Comparison of ENCODE assay signal across 8 cellular contexts in genomic region chr21:31557956-31558838, GRCh38.
DNase-seq lines count a peak whose midpoint lies in the region; ATAC-seq and TF ChIP-seq lines count a peak whose summit lies in the region.

No MANE protein-coding gene starts in this region.

- H3K36me3 ChIP-seq in upper lobe of right lung = no peaks in the 10 kb centered on the region

- peak overlapping the region; percentile 63 for H3K4me3 ChIP-seq in epithelial cell of esophagus (ENCODE audit: low read length)
- H3K4me3 ChIP-seq in upper lobe of right lung = peak overlapping the region; percentile 62

- H3K4me3 Mint-ChIP-seq in activated CD8-positive, alpha-beta T cell treated with anti-CD3 and anti-CD28 coated beads, Interleukin-2, amount 10 ng/mL, durations not matched to agents 7 days and 5 days = peak overlapping the region; percentile 84
- H3K4me3 Mint-ChIP-seq in nephron = peak overlapping the region; percentile 81 to 87 (median 84)

- H3K4me1 Mint-ChIP-seq in activated CD8-positive, alpha-beta T cell treated with anti-CD3 and anti-CD28 coated beads, Interleukin-2, amount 10 ng/mL, durations not matched to agents 7 days and 5 days (ENCODE audit: low read depth) = peaks cover 53% of the 10 kb centered on the region
- peaks cover 32% of the 10 kb centered on the region for H3K4me1 Mint-ChIP-seq in nephron

- CTCF ChIA-PET in activated CD8-positive, alpha-beta T cell treated with anti-CD3 and anti-CD28 coated beads, Interleukin-2, amount 10 ng/mL, durations not matched to agents 7 days and 5 days (lab: Charles Lee) = interaction anchor here (0.8 to 4.0 kb wide), 26 partner anchors 10 to 459 kb away, joined by 3 to 35 read pairs (median 4); no protein-coding TSS in a partner anchor

- peaks cover 14% of the 10 kb centered on the region for H3K4me1 ChIP-seq in upper lobe of right lung

- peaks cover 27% of the 10 kb centered on the region for H3K36me3 Mint-ChIP-seq in activated CD8-positive, alpha-beta T cell treated with anti-CD3 and anti-CD28 coated beads, Interleukin-2, amount 10 ng/mL, durations not matched to agents 7 days and 5 days (ENCODE audit: low read depth)
- H3K36me3 Mint-ChIP-seq in nephron (ENCODE audit: low read depth) = peaks cover 2% of the 10 kb centered on the region

- H3K27ac Mint-ChIP-seq in activated CD8-positive, alpha-beta T cell treated with anti-CD3 and anti-CD28 coated beads, Interleukin-2, amount 10 ng/mL, durations not matched to agents 7 days and 5 days = peak overlapping the region; percentile 68
- no peak overlapping the region for H3K27ac Mint-ChIP-seq in nephron

- POLR2A ChIA-PET in activated CD8-positive, alpha-beta T cell treated with anti-CD3 and anti-CD28 coated beads, Interleukin-2, amount 10 ng/mL, durations not matched to agents 7 days and 5 days (lab: Charles Lee) = interaction anchor here (0.6 to 2.2 kb wide), 16 partner anchors 10 to 425 kb away, joined by 3 to 8 read pairs (median 4); no protein-coding TSS in a partner anchor

- no peaks in the 10 kb centered on the region for H3K9me3 Mint-ChIP-seq in activated CD8-positive, alpha-beta T cell treated with anti-CD3 and anti-CD28 coated beads, Interleukin-2, amount 10 ng/mL, durations not matched to agents 7 days and 5 days (ENCODE audit: insufficient read depth)
- no peaks in the 10 kb centered on the region for H3K9me3 Mint-ChIP-seq in nephron

- peaks cover 43% of the 10 kb centered on the region for H3K27me3 ChIP-seq in upper lobe of right lung

- DNase-seq in DMS53 (lab: John Stamatoyannopoulos, UW) (peak; percentile 71), DMS53 treated with DMSO at 0.1 percent for 48 hours (lab: John Stamatoyannopoulos, UW; ENCODE audit: unreplicated experiment) (no peak), NCI-H1694 treated with DMSO at 0.1 percent for 48 hours (lab: John Stamatoyannopoulos, UW) (peak; percentile 77), epithelial cell of esophagus (ENCODE audit: low read depth) (peak; percentile 29), upper lobe of right lung (peak; percentile 58)
- DNase-seq in activated CD8-positive, alpha-beta T cell treated with anti-CD3 and anti-CD28 coated beads, Interleukin-2, amount 10 ng/mL, durations not matched to agents 7 days and 5 days = peak; percentile 69

- TF ChIP-seq CTCF in epithelial cell of esophagus (IDR thresholded peaks at IDR 0.05; ENCODE audit: insufficient read depth, low read depth, low read length, missing control alignments) (no peak), nephron (IDR thresholded peaks at IDR 0.05; ENCODE audit: unreplicated experiment in 3 of 3) (no peak), upper lobe of right lung (IDR thresholded peaks at IDR 0.05) (no peak)

- no peaks in the 10 kb centered on the region for H3K9me3 ChIP-seq in upper lobe of right lung

- no peak for ATAC-seq in activated CD8-positive, alpha-beta T cell treated with anti-CD3 and anti-CD28 coated beads, Interleukin-2, amount 10 ng/mL, durations not matched to agents 7 days and 5 days
- no peak for ATAC-seq in upper lobe of right lung
- ATAC-seq in esophagus mucosa = no peak

- no peak overlapping the region for H3K27ac ChIP-seq in upper lobe of right lung

- peaks cover 20% of the 10 kb centered on the region for H3K27me3 Mint-ChIP-seq in activated CD8-positive, alpha-beta T cell treated with anti-CD3 and anti-CD28 coated beads, Interleukin-2, amount 10 ng/mL, durations not matched to agents 7 days and 5 days (ENCODE audit: low read depth)
- peaks cover 35% of the 10 kb centered on the region for H3K27me3 Mint-ChIP-seq in nephron (ENCODE audit: low read depth)

- intact Hi-C loops in upper lobe of right lung (cut with DNase I) = no loop called here
